In genomic region chr20:41408131-41408789, GRCh38 we compare ENCODE assay signal across 11 cellular contexts. TPM values are rescaled to one million over a fixed set of nuclear protein-coding genes. Genes with fewer than 3 reads are reported as not detected.
DNase-seq lines count a peak whose midpoint lies in the region; ATAC-seq and TF ChIP-seq lines count a peak whose summit lies in the region.
"Had no signal": no experiment of that assay in that cellular context is flagged by ENCODE, and none has a peak within 500 bp of the region (broad histone marks: within the 10 kb centered on the region; RNA-seq: fewer than 3 reads in every experiment).

No MANE protein-coding gene starts in this region.

- POLR2A ChIA-PET in Caco-2 (lab: Charles Lee), result no interaction called here

- H3K4me1 Mint-ChIP-seq in Caco-2 (ENCODE audit: low read depth, unreplicated experiment), result peaks cover 13% of the 10 kb centered on the region

- H3K27ac Mint-ChIP-seq in Caco-2 (ENCODE audit: unreplicated experiment), result peak overlapping the region; percentile 22

- no peaks in the 10 kb centered on the region for H3K9me3 Mint-ChIP-seq in Caco-2 (ENCODE audit: unreplicated experiment)

- H3K36me3 ChIP-seq in Caco-2 (ENCODE audit: control insufficient read depth, insufficient read depth, low read length) (peaks cover 26% of the 10 kb centered on the region), sigmoid colon (peaks cover 18 to 100% (median 46%) of the 10 kb centered on the region in 4 donors)

- DNase-seq in Caco-2, result no peak
- DNase-seq in sigmoid colon, result no peak
- no peak for DNase-seq in NCI-H510A (lab: John Stamatoyannopoulos, UW)
- DNase-seq in NCI-H1694 treated with DMSO at 0.1 percent for 48 hours (lab: John Stamatoyannopoulos, UW), result no peak
- no peak for DNase-seq in epidermal melanocyte (ENCODE audit: insufficient read length, low spot score)
- DNase-seq: EL; stimulated activated CD8-positive, alpha-beta memory T cell treated with anti-CD3 and anti-CD28 coated beads, Interleukin-4, amount 100 ng/mL, for 48 hours had no signal

- CTCF ChIA-PET in Caco-2 (lab: Charles Lee), result no interaction called here

- no peaks in the 10 kb centered on the region for H3K27me3 Mint-ChIP-seq in Caco-2 (ENCODE audit: insufficient read depth, unreplicated experiment)

- no TSS peak for BruUV-seq in Caco-2 (replicated peaks; lab: Mats Ljungman, UMichigan)

- no peak for TF ChIP-seq CTCF in Caco-2 (IDR thresholded peaks at IDR 0.05; ENCODE audit: insufficient read depth in 1 of 2, low read depth in 1 of 2, low read length in 1 of 2, severe bottlenecking in 1 of 2, unreplicated experiment in 1 of 2)
- TF ChIP-seq CTCF in sigmoid colon (IDR thresholded peaks at IDR 0.05), result no peak

- H3K4me3 Mint-ChIP-seq in Caco-2 (ENCODE audit: unreplicated experiment), result no peak overlapping the region

- 58 to 80% methylated on average over 5 of the region's 5 CpGs for WGBS in sigmoid colon, 2 donors

- intact Hi-C loops in Caco-2 (cut with micrococcal nuclease; ENCODE audit: unreplicated experiment), result no loop called here
- intact Hi-C loops in sigmoid colon (cut with DNase I), result no loop called here

- H3K4me3 ChIP-seq in Caco-2 (ENCODE audit: low read depth, low read length) (no peak overlapping the region), sigmoid colon (no peak overlapping the region)

- ATAC-seq in GM19351 (IDR thresholded peaks at IDR 0.05; ENCODE audit: unreplicated experiment), result peak; percentile 75
- peak; percentile 68 for ATAC-seq in HG03460 (IDR thresholded peaks at IDR 0.05; ENCODE audit: unreplicated experiment)

- H3K36me3 Mint-ChIP-seq in Caco-2 (ENCODE audit: insufficient read depth, unreplicated experiment), result peaks cover 55% of the 10 kb centered on the region

- TF ChIP-seq EP300 in sigmoid colon (IDR thresholded peaks at IDR 0.05), result no peak

- H3K27ac ChIP-seq in cingulate gyrus (ENCODE audit: low read depth, low read length) (peak overlapping the region; percentile 24), sigmoid colon (peak overlapping the region in 1 of 4 donors; percentile 3)

- H3K27me3 ChIP-seq in Caco-2 (replicated peaks; ENCODE audit: control insufficient read depth, insufficient read depth, low read length), result no peaks in the 10 kb centered on the region
- no peaks in the 10 kb centered on the region for H3K27me3 ChIP-seq in sigmoid colon

- H3K9me3 ChIP-seq in Caco-2 (no peaks in the 10 kb centered on the region), sigmoid colon (no peaks in the 10 kb centered on the region)

- H3K4me1 ChIP-seq in Caco-2 (peaks cover 15% of the 10 kb centered on the region), sigmoid colon (peaks cover 0 to 7% (median 0%) of the 10 kb centered on the region in 4 donors)

- TF ChIP-seq POLR2A in sigmoid colon (IDR thresholded peaks at IDR 0.05), result no peak

RNA-seq across cellular contexts. Expression of gene EMILIN3, which starts 41.6 kb away (rescaled TPM):
- total RNA-seq in Caco-2 (2022), result 0.50 and 0.51 TPM in 2 replicates
- total RNA-seq in sigmoid colon, result 1 to 10 TPM in 3 of 4 donors, under 1 TPM in 1; 0.66 to 4.3 (median 3.2) TPM
- polyA plus RNA-seq in sigmoid colon, result 1 to 10 TPM in 1 of 3 donors, not detected in 2; 1.0 TPM
- total RNA-seq: pulmonary artery endothelial cell had no signal
